ENCODE assay signal across 22 cellular contexts in genomic region chr9:93861736-93862358, GRCh38.
DNase-seq lines count a peak whose midpoint lies in the region; ATAC-seq and TF ChIP-seq lines count a peak whose summit lies in the region.
"Had no signal": no experiment of that assay in that cellular context is flagged by ENCODE, and none has a peak within 500 bp of the region (broad histone marks: within the 10 kb centered on the region; RNA-seq: fewer than 3 reads in every experiment).

No MANE protein-coding gene starts in this region.

- H3K4me1 Mint-ChIP-seq in WTC11 = peaks cover 21% of the 10 kb centered on the region

- H3K36me3 ChIP-seq in osteoblast (ENCODE audit: insufficient read depth, low read length) = no peaks in the 10 kb centered on the region
- H3K36me3 ChIP-seq: BLaER1, SJSA1 had no signal

- no peaks in the 10 kb centered on the region for H4K20me1 ChIP-seq in osteoblast (ENCODE audit: insufficient read depth, low read length)
- H4K20me1 ChIP-seq: BLaER1 had no signal

- no peaks in the 10 kb centered on the region for H3K9me3 Mint-ChIP-seq in WTC11

- ATAC-seq in WTC11 = peak; percentile 35; the same call in 1 of the 2 replicates
- no peak for ATAC-seq in HG02970 (IDR thresholded peaks at IDR 0.05; ENCODE audit: low FRiP score, unreplicated experiment)
- no peak for ATAC-seq in HG02763 (IDR thresholded peaks at IDR 0.05; ENCODE audit: unreplicated experiment)
- ATAC-seq: HepG2 had no signal

- no peaks in the 10 kb centered on the region for H3K9me3 ChIP-seq in osteoblast (ENCODE audit: low read depth, low read length)
- H3K9me3 ChIP-seq: BLaER1, SJSA1 had no signal

- no peaks in the 10 kb centered on the region for H3K79me2 ChIP-seq in osteoblast (ENCODE audit: insufficient read depth, low read length)

- H3K27me3 ChIP-seq in osteoblast (ENCODE audit: insufficient read depth, low read length) = peaks cover 22% of the 10 kb centered on the region
- H3K27me3 ChIP-seq: BLaER1 had no signal

- POLR2A ChIA-PET in WTC11 (lab: Charles Lee) = no interaction called here

- no peak overlapping the region for H3K4me2 ChIP-seq in osteoblast (ENCODE audit: insufficient read depth, low read length)
- H3K4me2 ChIP-seq: BLaER1 had no signal

- no peak overlapping the region for H3K27ac Mint-ChIP-seq in WTC11
- H3K27ac Mint-ChIP-seq: CD4-positive, CD25-positive, alpha-beta regulatory T cell had no signal

- H3K4me1 ChIP-seq in osteoblast (ENCODE audit: insufficient read depth, low read length) = no peaks in the 10 kb centered on the region
- H3K4me1 ChIP-seq: BLaER1, SJSA1 had no signal

- TF ChIP-seq CTCF in GM10266 (IDR thresholded peaks at IDR 0.05; ENCODE audit: control insufficient read depth, insufficient read depth, low read depth, missing control alignments) = no peak
- no peak for TF ChIP-seq CTCF in WTC11 (IDR thresholded peaks at IDR 0.05)
- TF ChIP-seq CTCF in osteoblast (IDR thresholded peaks at IDR 0.05; ENCODE audit: extremely low read depth, low read depth, low read length) = no peak

- H3K4me3 ChIP-seq in osteoblast (ENCODE audit: insufficient read depth, low read length) = no peak overlapping the region
- H3K4me3 ChIP-seq: BLaER1, GM23248, SJSA1 had no signal

- H3K4me3 Mint-ChIP-seq in WTC11 = no peak overlapping the region
- H3K4me3 Mint-ChIP-seq: CD4-positive, CD25-positive, alpha-beta regulatory T cell had no signal

- H3K27ac ChIP-seq in osteoblast (ENCODE audit: low read depth, low read length) = no peak overlapping the region
- H3K27ac ChIP-seq: BLaER1, GM23248, SJSA1 had no signal

- H3K27me3 Mint-ChIP-seq in WTC11 (ENCODE audit: low read depth) = no peaks in the 10 kb centered on the region; the same call in 1 of the 2 replicates

- peak; percentile 10 for DNase-seq in GM10266 (ENCODE audit: extremely low spot score)
- DNase-seq in WTC11 (ENCODE audit: low spot score) = no peak
- DNase-seq in iPS-NIHi7 (ENCODE audit: extremely low spot score) = peak; percentile 64
- DNase-seq in osteoblast (ENCODE audit: insufficient read length, low spot score, missing footprints) = peak; percentile 62
- no peak for DNase-seq in foreskin melanocyte
- DNase-seq: CD4-positive, CD25-positive, alpha-beta regulatory T cell; DMS153; DND-41; GM23248; Karpas-422; NCI-H1092; NCI-H1436; NCI-H187; NCI-H2081 treated with DMSO at 0.1 percent for 48 hours; NCI-H2171; NCI-H226; NCI-H510A treated with DMSO at 0.1 percent for 48 hours had no signal

- CTCF ChIA-PET in WTC11 (lab: Charles Lee) = interaction anchor here (0.8 to 5.4 kb wide), 20 partner anchors 10 to 180 kb away, joined by 3 to 52 read pairs (median 5); partner anchors contain the start of gene BARX1

- no peak overlapping the region for H2AFZ ChIP-seq in osteoblast (ENCODE audit: low read length)
- H2AFZ ChIP-seq: GM23248 had no signal

- H3K36me3 Mint-ChIP-seq in WTC11 = no peaks in the 10 kb centered on the region
- H3K36me3 Mint-ChIP-seq: CD4-positive, CD25-positive, alpha-beta regulatory T cell had no signal

TF ChIP-seq in WTC11, 78 proteins besides CTCF, POLR2A, EP300 and RAD21:
- TF ChIP-seq ZBTB43 (CRISPR knock-in tag; IDR thresholded peaks at IDR 0.05) (no peak), MLX (CRISPR knock-in tag; IDR thresholded peaks at IDR 0.05) (no peak), PREB (CRISPR knock-in tag; IDR thresholded peaks at IDR 0.05; ENCODE audit: borderline replicate concordance) (no peak), ZNF138 (CRISPR knock-in tag; conservative IDR thresholded peaks at IDR 0.05) (no peak)
- TF ChIP-seq, protein P1, sequence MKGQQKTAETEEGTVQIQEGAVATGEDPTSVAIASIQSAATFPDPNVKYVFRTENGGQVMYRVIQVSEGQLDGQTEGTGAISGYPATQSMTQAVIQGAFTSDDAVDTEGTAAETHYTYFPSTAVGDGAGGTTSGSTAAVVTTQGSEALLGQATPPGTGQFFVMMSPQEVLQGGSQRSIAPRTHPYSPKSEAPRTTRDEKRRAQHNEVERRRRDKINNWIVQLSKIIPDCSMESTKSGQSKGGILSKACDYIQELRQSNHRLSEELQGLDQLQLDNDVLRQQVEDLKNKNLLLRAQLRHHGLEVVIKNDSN (CRISPR knock-in tag; IDR thresholded peaks at IDR 0.05) = no peak

Comparison
In these comparisons a context has a peak if more than half of its experiments do, and no peak if none do; other contexts are left out.
1. DNase-seq: peak in GM10266 (single experiment), iPS-NIHi7 (single experiment) and osteoblast (single experiment); none in WTC11 (single experiment) and foreskin melanocyte (single experiment).